ENCODE assay signal across 16 cellular contexts in genomic region chr19:40088299-40089047, GRCh38. TPM values are rescaled to one million over a fixed set of nuclear protein-coding genes. Genes with fewer than 3 reads are reported as not detected.
DNase-seq lines count a peak whose midpoint lies in the region; ATAC-seq, FAIRE-seq and TF ChIP-seq lines count a peak whose summit lies in the region.
"Had no signal": no experiment of that assay in that cellular context is flagged by ENCODE, and none has a peak within 500 bp of the region (broad histone marks: within the 10 kb centered on the region; RNA-seq: fewer than 3 reads in every experiment).

No MANE protein-coding gene starts in this region.

- intact Hi-C loops in activated CD4-positive, alpha-beta T cell treated with anti-CD3 and anti-CD28 coated beads for 36 hours (cut with DNase I, micrococcal nuclease): no loop called here

- H3K27ac Mint-ChIP-seq in activated CD4-positive, alpha-beta T cell treated with anti-CD3 and anti-CD28 coated beads for 36 hours: no peak overlapping the region
- H3K27ac Mint-ChIP-seq in astrocyte (ENCODE audit: unreplicated experiment) (no peak overlapping the region), neural crest cell (ENCODE audit: unreplicated experiment) (no peak overlapping the region)

- no peaks in the 10 kb centered on the region for H3K9me2 ChIP-seq in Karpas-422 (replicated peaks; ENCODE audit: insufficient read depth, low read length)

- H3K4me3 ChIP-seq in Karpas-422 (ENCODE audit: low read length) (no peak overlapping the region), astrocyte (ENCODE audit: insufficient read depth, low read depth, low read length) (no peak overlapping the region)

- H2AFZ ChIP-seq in Karpas-422 (ENCODE audit: low read length): no peak overlapping the region
- H2AFZ ChIP-seq in astrocyte (ENCODE audit: low read depth, low read length): no peak overlapping the region

- H3K27ac ChIP-seq in Karpas-422 (ENCODE audit: low read length): no peak overlapping the region
- no peak overlapping the region for H3K27ac ChIP-seq in astrocyte (ENCODE audit: low read depth, low read length)
- H3K27ac ChIP-seq: RWPE1, upper lobe of left lung had no signal

- peaks cover 3% of the 10 kb centered on the region for H3K9me3 Mint-ChIP-seq in activated CD4-positive, alpha-beta T cell treated with anti-CD3 and anti-CD28 coated beads for 36 hours (ENCODE audit: low read depth)
- no peaks in the 10 kb centered on the region for H3K9me3 Mint-ChIP-seq in astrocyte (ENCODE audit: unreplicated experiment)
- H3K9me3 Mint-ChIP-seq in neural crest cell: peaks cover 13% of the 10 kb centered on the region

- ATAC-seq in activated CD4-positive, alpha-beta T cell treated with anti-CD3 and anti-CD28 coated beads for 36 hours: no peak
- ATAC-seq in HG02938 (IDR thresholded peaks at IDR 0.05; ENCODE audit: unreplicated experiment): no peak

- H3K4me2 ChIP-seq in Karpas-422 (ENCODE audit: low read depth, low read length, poor library complexity, severe bottlenecking): peak overlapping the region; percentile 84
- H3K4me2 ChIP-seq in astrocyte (ENCODE audit: low read length): no peak overlapping the region

- H4K20me1 ChIP-seq in Karpas-422 (ENCODE audit: insufficient read depth, low read depth, low read length): no peaks in the 10 kb centered on the region
- peaks cover 8% of the 10 kb centered on the region for H4K20me1 ChIP-seq in astrocyte (ENCODE audit: insufficient read depth, low read length)

- H3K4me1 ChIP-seq in Karpas-422 (ENCODE audit: low read length) (peaks cover 14% of the 10 kb centered on the region), astrocyte (ENCODE audit: insufficient read depth, low read length) (peaks cover 9% of the 10 kb centered on the region)

- TF ChIP-seq CTCF in astrocyte (IDR thresholded peaks at IDR 0.05; ENCODE audit: insufficient read depth, low read depth, low read length) (no peak), neural crest cell (conservative IDR thresholded peaks at IDR 0.05) (no peak)

- H3K79me2 ChIP-seq in Karpas-422 (ENCODE audit: low read length): peaks cover 58% of the 10 kb centered on the region
- H3K79me2 ChIP-seq in astrocyte (ENCODE audit: insufficient read depth, low read length): peaks cover 27% of the 10 kb centered on the region

- CTCF ChIA-PET in activated CD4-positive, alpha-beta T cell treated with anti-CD3 and anti-CD28 coated beads for 36 hours (lab: Charles Lee): interaction anchor here (1.0 kb wide), 1 partner anchor 181 kb away, joined by 3 read pairs; no protein-coding TSS in a partner anchor

- no peak for DNase-seq in activated CD4-positive, alpha-beta T cell treated with anti-CD3 and anti-CD28 coated beads for 36 hours
- DNase-seq in activated CD4-positive, alpha-beta T cell treated with anti-CD3 and anti-CD28 coated beads, Interleukin-2, amount 50 U/mL, for 4 hours: no peak
- DNase-seq in Karpas-422: no peak
- no peak for DNase-seq in astrocyte (ENCODE audit: low read depth)
- DNase-seq in neural crest cell (ENCODE audit: low read depth, low spot score): no peak
- DNase-seq in inferior parietal cortex (ENCODE audit: extremely low spot score): no peak
- no peak for DNase-seq in DMS79 treated with DMSO at 0.1 percent for 48 hours (lab: John Stamatoyannopoulos, UW)
- DNase-seq: activated CD4-positive, CD25-positive, alpha-beta regulatory T cell treated with anti-CD3 and anti-CD28 coated beads, Interleukin-2, amount 50 U/mL, for 72 hours; NCI-H1436; NCI-H226; NK-92 treated with Interleukin-12 subunit alpha and Interleukin-12 subunit beta, amount 100 ng/mL, for 24 hours; posterior cingulate gyrus; upper lobe of left lung had no signal

- POLR2A ChIA-PET in activated CD4-positive, alpha-beta T cell treated with anti-CD3 and anti-CD28 coated beads for 36 hours (lab: Charles Lee): no interaction called here

- no peaks in the 10 kb centered on the region for H3K27me3 Mint-ChIP-seq in activated CD4-positive, alpha-beta T cell treated with anti-CD3 and anti-CD28 coated beads for 36 hours
- no peaks in the 10 kb centered on the region for H3K27me3 Mint-ChIP-seq in astrocyte (ENCODE audit: low read depth, unreplicated experiment)
- peaks cover 8% of the 10 kb centered on the region for H3K27me3 Mint-ChIP-seq in neural crest cell (ENCODE audit: low read depth)

- H3K27me3 ChIP-seq in Karpas-422 (ENCODE audit: low read length) (no peaks in the 10 kb centered on the region), astrocyte (ENCODE audit: insufficient read depth, low read length) (no peaks in the 10 kb centered on the region)
- H3K27me3 ChIP-seq: upper lobe of left lung had no signal

- peak overlapping the region; percentile 97 for H3K4me3 Mint-ChIP-seq in activated CD4-positive, alpha-beta T cell treated with anti-CD3 and anti-CD28 coated beads for 36 hours
- H3K4me3 Mint-ChIP-seq in astrocyte (ENCODE audit: unreplicated experiment) (peak overlapping the region; percentile 99), neural crest cell (peak overlapping the region; percentile 99)

- H3K4me1 Mint-ChIP-seq in activated CD4-positive, alpha-beta T cell treated with anti-CD3 and anti-CD28 coated beads for 36 hours: peaks cover 34% of the 10 kb centered on the region
- H3K4me1 Mint-ChIP-seq in astrocyte (ENCODE audit: low read depth, unreplicated experiment) (peaks cover 11% of the 10 kb centered on the region), neural crest cell (peaks cover 32% of the 10 kb centered on the region)

- peaks cover 30% of the 10 kb centered on the region for H3K36me3 Mint-ChIP-seq in activated CD4-positive, alpha-beta T cell treated with anti-CD3 and anti-CD28 coated beads for 36 hours (ENCODE audit: low read depth)
- H3K36me3 Mint-ChIP-seq in astrocyte (ENCODE audit: low read depth, unreplicated experiment) (peaks cover 2% of the 10 kb centered on the region), neural crest cell (ENCODE audit: low read depth) (peaks cover 24% of the 10 kb centered on the region)

- no peak for FAIRE-seq in astrocyte (lab: Jason Lieb, UNC)
- FAIRE-seq: A204.1 had no signal

- H3K9ac ChIP-seq in Karpas-422 (ENCODE audit: low read length): no peak overlapping the region
- no peak overlapping the region for H3K9ac ChIP-seq in astrocyte (ENCODE audit: low read length)

- H3K36me3 ChIP-seq in Karpas-422 (ENCODE audit: insufficient read depth, low read length) (peaks cover 26% of the 10 kb centered on the region), astrocyte (ENCODE audit: insufficient read depth, low read length) (no peaks in the 10 kb centered on the region)

- H3K9me3 ChIP-seq in Karpas-422 (ENCODE audit: low read length) (peaks cover 7% of the 10 kb centered on the region; the same call in 1 of the 2 replicates), astrocyte (ENCODE audit: insufficient read depth, low read depth, low read length) (no peaks in the 10 kb centered on the region)
- H3K9me3 ChIP-seq: upper lobe of left lung had no signal

RNA-seq across cellular contexts. Expression of gene ZNF780A, which starts 2.3 kb away (rescaled TPM):
- 10 to 100 TPM; 19.2 to 19.4 TPM for total RNA-seq in activated CD4-positive, alpha-beta T cell treated with anti-CD3 and anti-CD28 coated beads for 36 hours
- 14.0 and 31.9 TPM in 2 replicates for total RNA-seq in Karpas-422 (2014; rRNA removed; shearing (Covaris generic); ENCODE audit: low replicate concordance)
- total RNA-seq in astrocyte (17.3 and 18.7 TPM in 2 replicates), neural crest cell (18.5 and 24.3 TPM in 2 replicates)

RNA-seq across cellular contexts. Expression of gene ZNF780B, which starts 32.4 kb away (rescaled TPM):
- 10 to 100 TPM; 17.4 to 18.8 TPM for total RNA-seq in activated CD4-positive, alpha-beta T cell treated with anti-CD3 and anti-CD28 coated beads for 36 hours
- 16.8 and 33.9 TPM in 2 replicates for total RNA-seq in Karpas-422 (2014; rRNA removed; shearing (Covaris generic); ENCODE audit: low replicate concordance)
- total RNA-seq in astrocyte: 12.0 and 13.2 TPM in 2 replicates
- 27.3 and 28.5 TPM in 2 replicates for total RNA-seq in neural crest cell
